8 cellular contexts compared by ENCODE assay signal in genomic region chr11:102367364-102367763, GRCh38. TPM values are rescaled to one million over a fixed set of nuclear protein-coding genes. Genes with fewer than 3 reads are reported as not detected.
DNase-seq lines count a peak whose midpoint lies in the region; ATAC-seq and TF ChIP-seq lines count a peak whose summit lies in the region.

No MANE protein-coding gene starts in this region.

- H3K27me3 ChIP-seq in body of pancreas: no peaks in the 10 kb centered on the region

- peak overlapping the region in 1 of 4 donors; percentile 56 for H3K27ac ChIP-seq in body of pancreas

- peak in 4 of 7 experiments; percentile 23 to 36 (median 24) for TF ChIP-seq CTCF in body of pancreas (IDR thresholded peaks at IDR 0.05)

- peaks cover 5 to 15% of the 10 kb centered on the region in 2 donors for H3K36me3 ChIP-seq in body of pancreas (replicated peaks in 1 of 2; ENCODE audit: insufficient read depth in 1 of 2, low read depth in 2 of 2)

- no peaks in the 10 kb centered on the region for H3K9me3 ChIP-seq in body of pancreas

- TF ChIP-seq POLR2A in body of pancreas (IDR thresholded peaks at IDR 0.05): no peak

- intact Hi-C loops in body of pancreas (cut with DNase I): no loop called here

- no peak overlapping the region for H3K4me3 ChIP-seq in body of pancreas

- DNase-seq in NCI-H2227 (lab: John Stamatoyannopoulos, UW; ENCODE audit: unreplicated experiment) (peak; percentile 1), NCI-H2227 treated with DMSO at 0.1 percent for 48 hours (lab: John Stamatoyannopoulos, UW) (no peak), KBM-7 (peak; percentile 51), body of pancreas (no peak), myocyte (ENCODE audit: low read depth) (peak; percentile 10), AG08396 (ENCODE audit: low spot score) (no peak), activated gamma-delta T cell (lab: John Stamatoyannopoulos, UW) (no peak)

- in situ Hi-C loops in KBM-7 (cut with MboI; ENCODE audit: low pct_unique_long_range_greater_than_20kb, low sequenced_read_pairs): no loop called here

- peaks cover 8% of the 10 kb centered on the region for H3K4me1 ChIP-seq in body of pancreas

- ATAC-seq in body of pancreas: peak; percentile 33
- no peak for ATAC-seq in GM21381 (IDR thresholded peaks at IDR 0.05; ENCODE audit: unreplicated experiment)

- WGBS in body of pancreas, 2 donors: 19 to 28% methylated on average over 6 of the region's 6 CpGs

RNA-seq across cellular contexts. Expression of gene BIRC2, which starts 20.4 kb away (rescaled TPM):
- total RNA-seq in body of pancreas: 10 to 100 TPM; 46.5 to 53.2 TPM
- 55.2 and 57.2 TPM in 2 replicates for total RNA-seq in myocyte
- polyA plus RNA-seq in myocyte (2012): 25.9 TPM

RNA-seq across cellular contexts. Expression of gene BIRC3, which starts 50.1 kb away (rescaled TPM):
- total RNA-seq in body of pancreas (10 to 100 TPM in 1 of 2 donors, 1 to 10 TPM in 1; 5.3 to 13.2 TPM), myocyte (0.16 and 0.62 TPM in 2 replicates)
- 0.05 TPM for polyA plus RNA-seq in myocyte (2012)

Comparison
In these comparisons a context has a peak if more than half of its experiments do, and no peak if none do; other contexts are left out.
1. DNase-seq: peak in NCI-H2227 (single experiment), KBM-7 (single experiment) and myocyte (single experiment); none in NCI-H2227 treated with DMSO at 0.1 percent for 48 hours (single experiment), body of pancreas (0 of 4), AG08396 (single experiment) and activated gamma-delta T cell (single experiment).